In genomic region chr2:933734-934295, GRCh38 we compare ENCODE assay signal across 19 cellular contexts. TPM values are rescaled to one million over a fixed set of nuclear protein-coding genes. Genes with fewer than 3 reads are reported as not detected.
DNase-seq lines count a peak whose midpoint lies in the region; ATAC-seq and TF ChIP-seq lines count a peak whose summit lies in the region.
"Had no signal": no experiment of that assay in that cellular context is flagged by ENCODE, and none has a peak within 500 bp of the region (broad histone marks: within the 10 kb centered on the region; RNA-seq: fewer than 3 reads in every experiment).

No MANE protein-coding gene starts in this region.

- ATAC-seq in HG03342 (IDR thresholded peaks at IDR 0.05; ENCODE audit: unreplicated experiment): no peak

- DNase-seq in fibroblast of mammary gland (ENCODE audit: low read depth) (peak; percentile 25), mesenteric fat pad (ENCODE audit: low spot score) (peak; percentile 65), T1000 (lab: John Stamatoyannopoulos, UW) (no peak), GM10248 (ENCODE audit: extremely low spot score) (no peak)
- no peak for DNase-seq in NK-92 treated with Interleukin-12 subunit alpha and Interleukin-12 subunit beta, amount 100 ng/mL, for 24 hours (lab: John Stamatoyannopoulos, UW)
- DNase-seq: C1 segment of cervical spinal cord; Calu3; CD4-positive, alpha-beta memory T cell; COR-L47; DMS53; DMS79 treated with DMSO at 0.1 percent for 48 hours; GF-D8; GM23248; HFFc6 had no signal

- no peak overlapping the region for H3K4me3 Mint-ChIP-seq in brain
- H3K4me3 Mint-ChIP-seq: CD4-positive, alpha-beta memory T cell; HFFc6 had no signal

- POLR2A ChIA-PET in GM10248 (lab: Yijun Ruan, JAX): no interaction called here

- H3K4me3 ChIP-seq in fibroblast of mammary gland (ENCODE audit: control insufficient read depth, low read depth, low read length): no peak overlapping the region
- H3K4me3 ChIP-seq: GM23248, HAP-1 had no signal

- H3K4me1 Mint-ChIP-seq in brain: peaks cover 21% of the 10 kb centered on the region
- H3K4me1 Mint-ChIP-seq: CD4-positive, alpha-beta memory T cell had no signal

- CTCF ChIA-PET in GM10248 (lab: Yijun Ruan, JAX): no interaction called here

- H3K36me3 Mint-ChIP-seq in brain: no peaks in the 10 kb centered on the region
- H3K36me3 Mint-ChIP-seq: CD4-positive, alpha-beta memory T cell had no signal

- H3K27ac Mint-ChIP-seq in brain: peak overlapping the region in 4 of 5 experiments; percentile 13 to 96 (median 40)
- H3K27ac Mint-ChIP-seq: CD4-positive, alpha-beta memory T cell; HFFc6 had no signal

- no peaks in the 10 kb centered on the region for H3K27me3 Mint-ChIP-seq in brain
- H3K27me3 Mint-ChIP-seq: CD4-positive, alpha-beta memory T cell had no signal

- H3K9me3 Mint-ChIP-seq in brain: peaks cover 0 to 5% (median 4%) of the 10 kb centered on the region in 5 experiments
- H3K9me3 Mint-ChIP-seq: CD4-positive, alpha-beta memory T cell had no signal

- TF ChIP-seq CTCF in brain (conservative IDR thresholded peaks at IDR 0.05) (no peak), fibroblast of mammary gland (conservative IDR thresholded peaks at IDR 0.05; ENCODE audit: control insufficient read depth, insufficient read depth, low read depth, low read length) (no peak), GM10248 (IDR thresholded peaks at IDR 0.05; ENCODE audit: control extremely low read depth, extremely low read depth, low read depth, missing control alignments) (no peak)

RNA-seq across cellular contexts. Expression of gene SNTG2, which starts 16.8 kb away (rescaled TPM):
- polyA plus RNA-seq in brain (ENCODE audit: insufficient read depth, low read depth, low replicate concordance): 1.9 TPM
- total RNA-seq in mesenteric fat pad: 5.6 TPM
- total RNA-seq: Calu3, Daoy, G401, GM23248, HFFc6 had no signal
- polyA plus RNA-seq: GM23248 had no signal

Comparison
In these comparisons a context has a peak if more than half of its experiments do, and no peak if none do; other contexts are left out.
1. DNase-seq: peak in fibroblast of mammary gland (single experiment) and mesenteric fat pad (single experiment); none in T1000 (single experiment), NK-92 treated with Interleukin-12 subunit alpha and Interleukin-12 subunit beta, amount 100 ng/mL, for 24 hours (single experiment) and GM10248 (single experiment).